11 cellular contexts compared by ENCODE assay signal in genomic region chr4:78779280-78779679, GRCh38. TPM values are rescaled to one million over a fixed set of nuclear protein-coding genes. Genes with fewer than 3 reads are reported as not detected.
DNase-seq lines count a peak whose midpoint lies in the region; ATAC-seq, FAIRE-seq and TF ChIP-seq lines count a peak whose summit lies in the region.
"Had no signal": no experiment of that assay in that cellular context is flagged by ENCODE, and none has a peak within 500 bp of the region (broad histone marks: within the 10 kb centered on the region; RNA-seq: fewer than 3 reads in every experiment).

No MANE protein-coding gene starts in this region.

- H3K9me2 ChIP-seq in OCI-LY1 (ENCODE audit: low read depth, low read length): no peaks in the 10 kb centered on the region

- no peak overlapping the region for H2AFZ ChIP-seq in OCI-LY1 (ENCODE audit: low read length)

- POLR2A ChIA-PET in A549 (lab: Yijun Ruan, JAX): no interaction called here

- peak overlapping the region; percentile 98 for H3K9ac ChIP-seq in OCI-LY1 (ENCODE audit: low read length)

- H3K36me3 ChIP-seq in OCI-LY1 (ENCODE audit: insufficient read depth, low read length): peaks cover 18% of the 10 kb centered on the region
- H3K36me3 ChIP-seq: transverse colon had no signal

- 94% methylated on average over 2 of the region's 2 CpGs for WGBS in A549 (ENCODE audit: missing lambda C conversion rate)

- no peak for TF ChIP-seq POLR2A in A549 (IDR thresholded peaks at IDR 0.05; ENCODE audit: low read length)

- H3K4me1 ChIP-seq in A549 (peaks cover 18% of the 10 kb centered on the region; the same call in 2 of the 3 replicates), OCI-LY1 (ENCODE audit: insufficient read depth, low read length, severe bottlenecking) (peaks cover 73% of the 10 kb centered on the region)

- no peak for DNase-seq in A549 (ENCODE audit: low read depth in 1 of 2, low spot score in 1 of 2)
- DNase-seq in foreskin fibroblast: peak; percentile 45 to 65
- no peak for DNase-seq in A172 (ENCODE audit: low spot score)
- DNase-seq: activated CD8-positive, alpha-beta memory T cell treated with anti-CD3 and anti-CD28 coated beads, Interleukin-2, amount 50 U/mL, for 48 hours; NCI-H446; transverse colon had no signal

- FAIRE-seq in A549 (lab: Jason Lieb, UNC): no peak

- H3K9me3 ChIP-seq in A549: no peaks in the 10 kb centered on the region
- no peaks in the 10 kb centered on the region for H3K9me3 ChIP-seq in OCI-LY1 (ENCODE audit: low read length)
- H3K9me3 ChIP-seq: transverse colon had no signal

- H3K27ac ChIP-seq in A549 (no peak overlapping the region), OCI-LY1 (ENCODE audit: low read depth, low read length, poor library complexity, severe bottlenecking) (peak overlapping the region; percentile 92)

- H3K4me2 ChIP-seq in A549 (peak overlapping the region; percentile 0; the same call in 1 of the 3 replicates), OCI-LY1 (ENCODE audit: low read length) (peak overlapping the region; percentile 99)

- H3K27me3 ChIP-seq in OCI-LY1 (ENCODE audit: insufficient read depth, low read length): no peaks in the 10 kb centered on the region
- H3K27me3 ChIP-seq: transverse colon had no signal

- no peaks in the 10 kb centered on the region for H4K20me1 ChIP-seq in OCI-LY1 (ENCODE audit: insufficient read depth, low read length)

- no peak for TF ChIP-seq RAD21 in A549 (conservative IDR thresholded peaks at IDR 0.05 in 1 of 2, IDR thresholded peaks at IDR 0.05 in 1 of 2)

- no peaks in the 10 kb centered on the region for H3F3A ChIP-seq in OCI-LY1 (ENCODE audit: insufficient read depth, low read length)

- TF ChIP-seq CTCF in A549 (IDR thresholded peaks at IDR 0.05): no peak
- no peak for TF ChIP-seq CTCF in OCI-LY1 (IDR thresholded peaks at IDR 0.05; ENCODE audit: low read length)
- no peak for TF ChIP-seq CTCF in foreskin fibroblast (IDR thresholded peaks at IDR 0.05; ENCODE audit: low read depth, low read length)

- ATAC-seq in A549 (no peak), GM18517 (IDR thresholded peaks at IDR 0.05; ENCODE audit: unreplicated experiment) (peak; percentile 31), HG02763 (IDR thresholded peaks at IDR 0.05; ENCODE audit: unreplicated experiment) (no peak), GM21423 (IDR thresholded peaks at IDR 0.05; ENCODE audit: unreplicated experiment) (no peak), GM18520 (IDR thresholded peaks at IDR 0.05; ENCODE audit: unreplicated experiment) (no peak)

- peaks cover 76% of the 10 kb centered on the region for H3K79me2 ChIP-seq in OCI-LY1 (ENCODE audit: insufficient read depth, low read length)

- H3K4me3 ChIP-seq in A549 (no peak overlapping the region), OCI-LY1 (ENCODE audit: low read depth, low read length, poor library complexity, severe bottlenecking) (peak overlapping the region; percentile 99), foreskin fibroblast (ENCODE audit: low read depth in 1 of 2, low read length in 2 of 2) (peak overlapping the region; percentile 82 to 94)

- CTCF ChIA-PET in A549 (lab: Yijun Ruan, JAX): interaction anchor here (1.7 kb wide), 1 partner anchor 134 kb away, joined by 4 read pairs; no protein-coding TSS in a partner anchor

- no peak for TF ChIP-seq EP300 in A549 (IDR thresholded peaks at IDR 0.05)

TF ChIP-seq in A549, 52 proteins besides CTCF, POLR2A, EP300 and RAD21:
- no peak for TF ChIP-seq E2F6 (IDR thresholded peaks at IDR 0.05; ENCODE audit: borderline replicate concordance, low read depth)

RNA-seq across cellular contexts. Expression of gene BMP2K, which starts 3.1 kb away (rescaled TPM):
- polyA plus RNA-seq in A549 (2011; rRNA removed) (18.7 and 19.7 TPM in 2 replicates), A549 (2017; fragmentation: RNase III; extraction: RNeasy Plus Mini Kit Qiagen cat#74134 plus additional on column Dnase treatment) (9.9 to 11.1 TPM (median 10.9 TPM) in 3 replicates)
- 4.6 and 6.6 TPM in 2 replicates for polyA plus RNA-seq in A549 (2012; cell fraction: cytosol; rRNA removed)
- 3.4 and 3.8 TPM in 2 replicates for polyA plus RNA-seq in A549 (2012; cell fraction: nucleus; rRNA removed)
- polyA minus RNA-seq in A549 (2011; rRNA and poly(A)+ RNA removed): 14.2 and 17.8 TPM in 2 replicates
- total RNA-seq in A172 (2014; rRNA removed; shearing (Covaris generic)): 16.6 and 19.7 TPM in 2 replicates

Comparison
In these comparisons a context has a peak if more than half of its experiments do, and no peak if none do; other contexts are left out.
1. DNase-seq: peak in foreskin fibroblast (2 of 2); none in A549 (0 of 2) and A172 (single experiment).